In the genomic region with DNA sequence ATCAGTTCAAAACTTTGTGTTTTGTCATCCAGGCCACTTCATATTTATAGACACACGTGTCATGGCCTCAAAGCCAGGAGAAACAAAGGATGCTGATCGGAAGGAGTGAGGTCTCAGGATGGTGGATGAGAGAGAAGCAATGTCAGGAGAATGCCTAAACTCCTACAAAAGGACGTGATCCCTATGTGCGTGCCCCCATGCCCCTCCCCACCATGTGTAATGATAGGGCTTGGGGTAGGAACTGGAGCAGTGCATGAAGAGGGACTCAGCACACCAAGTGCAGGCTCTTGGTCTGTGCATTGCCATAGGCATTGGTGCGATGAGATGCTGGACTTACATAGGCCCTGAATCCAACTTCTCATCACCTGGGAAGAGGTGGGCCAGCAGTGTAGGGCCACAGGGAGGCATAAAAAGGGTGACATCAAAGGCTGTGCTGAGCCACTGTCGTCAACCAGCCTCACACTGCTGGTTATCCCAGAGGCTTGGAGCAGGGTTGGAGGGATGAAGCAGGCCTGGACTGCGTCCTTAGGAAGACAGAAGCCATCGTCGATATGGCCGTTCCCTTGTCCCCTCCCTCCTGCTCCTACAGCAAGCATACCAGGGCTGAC, we compare ENCODE assay signal across 17 cellular contexts. TPM values are rescaled to one million over a fixed set of nuclear protein-coding genes. Genes with fewer than 3 reads are reported as not detected.
"Had no signal": no experiment of that assay in that cellular context is flagged by ENCODE, and none has a peak within 500 bp of the region (broad histone marks: within the 10 kb centered on the region; RNA-seq: fewer than 3 reads in every experiment).

No MANE protein-coding gene starts in this region.

- H3K27ac ChIP-seq: adrenal gland, left lung, psoas muscle, right lobe of liver had no signal

- H3K27me3 ChIP-seq: adrenal gland, left lung, right lobe of liver had no signal

- DNase-seq: activated B cell treated with CpG ODN at 0.5 μM for 24 hours; activated CD4-positive, alpha-beta T cell treated with anti-CD3 and anti-CD28 coated beads, Interleukin-2, amount 10 ng/mL, durations not matched to agents 24 days and 14 days; activated CD8-positive, alpha-beta T cell treated with anti-CD3 and anti-CD28 coated beads, Interleukin-2, amount 10 ng/mL, durations not matched to agents 7 days and 5 days; activated gamma-delta T cell treated with Interleukin-2 at 50 U/mL for 16 hours; left lung; mammary epithelial cell; stimulated activated CD4-positive, alpha-beta T cell treated with anti-CD3 and anti-CD28 coated beads, Interleukin-4, amount 100 ng/mL, for 24 hours; T-cell; T-helper 9 cell had no signal

- H3K4me3 ChIP-seq: adrenal gland, left lung, psoas muscle, right lobe of liver had no signal

- H3K9me3 ChIP-seq: adrenal gland, left lung, psoas muscle, right lobe of liver had no signal

- H3K4me1 ChIP-seq: adrenal gland, psoas muscle, right lobe of liver had no signal

- H3K4me3 Mint-ChIP-seq: activated B cell treated with CpG ODN at 0.5 μM for 24 hours; activated CD4-positive, alpha-beta T cell treated with anti-CD3 and anti-CD28 coated beads, Interleukin-2, amount 10 ng/mL, durations not matched to agents 24 days and 14 days; activated CD8-positive, alpha-beta T cell treated with anti-CD3 and anti-CD28 coated beads, Interleukin-2, amount 10 ng/mL, durations not matched to agents 7 days and 5 days; stimulated activated effector memory CD8-positive, alpha-beta T cell treated with anti-CD3 and anti-CD28 coated beads, Interleukin-12 subunit alpha, Interleukin-12 subunit beta, amount 100 ng/mL, for 72 hours; T-cell had no signal

- H3K9me3 Mint-ChIP-seq: activated B cell treated with CpG ODN at 0.5 μM for 24 hours; stimulated activated effector memory CD8-positive, alpha-beta T cell treated with anti-CD3 and anti-CD28 coated beads, Interleukin-12 subunit alpha, Interleukin-12 subunit beta, amount 100 ng/mL, for 72 hours; T-cell had no signal

- H3K36me3 Mint-ChIP-seq: stimulated activated effector memory CD8-positive, alpha-beta T cell treated with anti-CD3 and anti-CD28 coated beads, Interleukin-12 subunit alpha, Interleukin-12 subunit beta, amount 100 ng/mL, for 72 hours; T-cell had no signal

- H3K36me3 ChIP-seq: adrenal gland, left lung, right lobe of liver had no signal

- H3K27ac Mint-ChIP-seq: activated B cell treated with CpG ODN at 0.5 μM for 24 hours; activated CD8-positive, alpha-beta T cell treated with anti-CD3 and anti-CD28 coated beads, Interleukin-2, amount 10 ng/mL, durations not matched to agents 7 days and 5 days; stimulated activated effector memory CD8-positive, alpha-beta T cell treated with anti-CD3 and anti-CD28 coated beads, Interleukin-12 subunit alpha, Interleukin-12 subunit beta, amount 100 ng/mL, for 72 hours had no signal

- H3K27me3 Mint-ChIP-seq: activated B cell treated with CpG ODN at 0.5 μM for 24 hours; activated CD4-positive, alpha-beta T cell treated with anti-CD3 and anti-CD28 coated beads, Interleukin-2, amount 10 ng/mL, durations not matched to agents 24 days and 14 days; T-cell had no signal

RNA-seq across cellular contexts. Expression of gene GDF10, which starts 46.9 kb away (rescaled TPM):
- total RNA-seq: activated B cell treated with CpG ODN at 0.5 μM for 24 hours; activated CD8-positive, alpha-beta T cell treated with anti-CD3 and anti-CD28 coated beads, Interleukin-2, amount 10 ng/mL, durations not matched to agents 7 days and 5 days; epithelial cell of proximal tubule; mammary epithelial cell; mononuclear cell; osteocyte; right lobe of liver had no signal
- polyA plus RNA-seq: keratinocyte, mammary epithelial cell had no signal
